Comparison of ENCODE assay signal across 14 cellular contexts in genomic region chr5:172940242-172941066, GRCh38. TPM values are rescaled to one million over a fixed set of nuclear protein-coding genes. Genes with fewer than 3 reads are reported as not detected.
DNase-seq lines count a peak whose midpoint lies in the region; ATAC-seq and TF ChIP-seq lines count a peak whose summit lies in the region.
"Had no signal": no experiment of that assay in that cellular context is flagged by ENCODE, and none has a peak within 500 bp of the region (broad histone marks: within the 10 kb centered on the region; RNA-seq: fewer than 3 reads in every experiment).

No MANE protein-coding gene starts in this region.

- TF ChIP-seq CTCF in heart left ventricle (IDR thresholded peaks at IDR 0.05) (no peak), neural progenitor cell (IDR thresholded peaks at IDR 0.05) (no peak)

- DNase-seq in DMS53 treated with DMSO at 0.1 percent for 48 hours (lab: John Stamatoyannopoulos, UW; ENCODE audit: unreplicated experiment): peak; percentile 76
- DNase-seq in NCI-H524 (lab: John Stamatoyannopoulos, UW): peak; percentile 93 to 98
- peak in 1 of 5 donors; percentile 34 for DNase-seq in heart left ventricle
- no peak for DNase-seq in neural progenitor cell (ENCODE audit: low spot score)
- DNase-seq in AG08396 (ENCODE audit: low spot score): no peak
- DNase-seq in Kasumi-1 (lab: John Stamatoyannopoulos, UW): no peak
- no peak for DNase-seq in GOT3 (lab: John Stamatoyannopoulos, UW)
- DNase-seq: activated effector memory CD4-positive, alpha-beta T cell treated with anti-CD3 and anti-CD28 coated beads, Interleukin-2, amount 50 U/mL, for 16 hours; AML-193; cortex of kidney; stimulated activated CD4-positive, alpha-beta T cell treated with anti-CD3 and anti-CD28 coated beads, Interleukin-2, amount 100 ng/mL, for 24 hours; T-helper 2 cell had no signal

- H3K27ac Mint-ChIP-seq in neural progenitor cell: peak overlapping the region; percentile 72

- H3K4me2 ChIP-seq in neural progenitor cell: no peak overlapping the region

- no peaks in the 10 kb centered on the region for H3K9me3 Mint-ChIP-seq in neural progenitor cell

- peaks cover 17% of the 10 kb centered on the region for H3K4me1 Mint-ChIP-seq in neural progenitor cell

- H3K9ac ChIP-seq in neural progenitor cell: no peak overlapping the region

- H4K20me1 ChIP-seq in neural progenitor cell (ENCODE audit: low read depth): no peaks in the 10 kb centered on the region

- 60 to 70% (median 68%) methylated on average over 14 to 15 of the region's 15 CpGs for WGBS in heart left ventricle, 4 donors

- H3K27ac ChIP-seq in heart left ventricle (peak overlapping the region in 2 of 12 donors; percentile 12 to 52), neural progenitor cell (no peak overlapping the region)

- no peaks in the 10 kb centered on the region for H3F3A ChIP-seq in neural progenitor cell (ENCODE audit: low read depth)

- no peak overlapping the region for H2AFZ ChIP-seq in neural progenitor cell (replicated peaks)

- H3K79me2 ChIP-seq in neural progenitor cell (ENCODE audit: low read depth): no peaks in the 10 kb centered on the region

- no peak for TF ChIP-seq POLR2A in heart left ventricle (IDR thresholded peaks at IDR 0.05)

- H3K27me3 ChIP-seq in heart left ventricle (no peaks in the 10 kb centered on the region), neural progenitor cell (no peaks in the 10 kb centered on the region)

- peaks cover 2% of the 10 kb centered on the region for H3K27me3 Mint-ChIP-seq in neural progenitor cell (ENCODE audit: insufficient read depth, low read depth)

- peaks cover 21% of the 10 kb centered on the region for H3K36me3 Mint-ChIP-seq in neural progenitor cell

- H3K36me3 ChIP-seq in heart left ventricle (peaks cover 0 to 50% (median 32%) of the 10 kb centered on the region in 9 donors), neural progenitor cell (no peaks in the 10 kb centered on the region)

- no peaks in the 10 kb centered on the region for H3K9me3 ChIP-seq in heart left ventricle
- no peaks in the 10 kb centered on the region for H3K9me3 ChIP-seq in neural progenitor cell (ENCODE audit: low read depth)

- H3K4me3 ChIP-seq in heart left ventricle (no peak overlapping the region), neural progenitor cell (no peak overlapping the region)

- peaks cover 0 to 15% (median 0%) of the 10 kb centered on the region in 12 donors for H3K4me1 ChIP-seq in heart left ventricle
- no peaks in the 10 kb centered on the region for H3K4me1 ChIP-seq in neural progenitor cell

- ATAC-seq in heart left ventricle (peak; percentile 24 to 54 (median 37)), HG03469 (IDR thresholded peaks at IDR 0.05; ENCODE audit: unreplicated experiment) (no peak)
- ATAC-seq: sciatic nerve had no signal

- intact Hi-C loops in heart left ventricle (cut with DNase I): loop anchor here in 3 of 10 donors (10.0 kb wide), 2 partner anchors 466 to 476 kb away; no protein-coding TSS in a partner anchor

- no peak overlapping the region for H3K4me3 Mint-ChIP-seq in neural progenitor cell

RNA-seq across cellular contexts. Expression of gene RPL26L1, which starts 18.8 kb away (rescaled TPM):
- total RNA-seq in heart left ventricle (10 to 100 TPM; 19.8 to 36.7 (median 29.5) TPM), neural progenitor cell (ENCODE audit: low replicate concordance) (55.7 and 99.3 TPM in 2 replicates)
- 10 to 100 TPM; 50.3 to 79.5 TPM for polyA plus RNA-seq in heart left ventricle

RNA-seq across cellular contexts. Expression of gene ATP6V0E1, which starts 43.1 kb away (rescaled TPM):
- total RNA-seq in heart left ventricle: 100 to 1,000 TPM; 127 to 225 (median 196) TPM
- polyA plus RNA-seq in heart left ventricle: 100 to 1,000 TPM; 238 to 242 TPM
- total RNA-seq in neural progenitor cell (ENCODE audit: low replicate concordance): 43.7 and 72.4 TPM in 2 replicates

Comparison
In these comparisons a context has a peak if more than half of its experiments do, and no peak if none do; other contexts are left out.
1. DNase-seq: peak in DMS53 treated with DMSO at 0.1 percent for 48 hours (single experiment) and NCI-H524 (2 of 2); none in neural progenitor cell (single experiment), AG08396 (single experiment), Kasumi-1 (0 of 2) and GOT3 (single experiment).